ENCODE assay signal across 24 cellular contexts in the genomic region with DNA sequence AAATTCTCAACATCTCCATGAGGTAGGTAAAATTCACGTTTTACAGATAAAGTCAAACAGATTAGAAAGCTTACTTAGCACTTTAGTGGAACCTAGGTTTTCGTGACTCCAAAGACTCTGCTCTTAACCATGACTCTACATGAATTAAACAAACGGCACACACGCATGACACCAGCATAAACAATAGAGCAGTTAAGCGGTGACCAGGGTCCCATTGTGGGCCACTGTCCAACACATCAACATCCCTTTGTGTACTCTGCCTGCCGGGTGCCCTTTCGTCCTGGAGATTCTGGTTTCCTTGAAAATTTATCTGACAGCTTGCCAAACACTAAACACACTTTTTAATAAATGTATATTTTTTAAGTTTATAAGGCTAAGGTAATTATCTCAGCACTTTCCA.
"Had no signal": no experiment of that assay in that cellular context is flagged by ENCODE, and none has a peak within 500 bp of the region (broad histone marks: within the 10 kb centered on the region; RNA-seq: fewer than 3 reads in every experiment).

No MANE protein-coding gene starts in this region.

- H3K27me3 Mint-ChIP-seq: memory B cell; naive B cell; natural killer cell treated with Interleukin-12 subunit alpha and Interleukin-12 subunit beta and Interleukin-15 and Interleukin-18, amount 100 ng/mL, for 72 hours had no signal

- FAIRE-seq: endothelial cell of umbilical vein, keratinocyte had no signal

- H3K36me3 Mint-ChIP-seq: immature natural killer cell, memory B cell, mesothelial cell of epicardium, naive B cell had no signal

- ATAC-seq: foreskin keratinocyte; gastroesophageal sphincter; heart right ventricle; left lobe of liver; mucosa of descending colon; natural killer cell treated with Interleukin-12 subunit alpha and Interleukin-12 subunit beta and Interleukin-15 and Interleukin-18, amount 100 ng/mL, for 72 hours; sciatic nerve; stimulated activated naive CD8-positive, alpha-beta T cell treated with anti-CD3 and anti-CD28 coated beads, Interleukin-15, amount 100 ng/mL, for 72 hours had no signal

- H3K4me1 Mint-ChIP-seq: immature natural killer cell; memory B cell; naive B cell; stimulated activated naive CD8-positive, alpha-beta T cell treated with anti-CD3 and anti-CD28 coated beads, Interleukin-15, amount 100 ng/mL, for 72 hours had no signal

- DNase-seq: effector memory CD4-positive, alpha-beta T cell; foreskin keratinocyte; glutamatergic neuron; heart right ventricle; hippocampal formation; immature natural killer cell; mucosa of descending colon; naive B cell; nucleus accumbens; stimulated activated CD4-positive, alpha-beta T cell treated with anti-CD3 and anti-CD28 coated beads, Interleukin-12 subunit alpha, Interleukin-12 subunit beta, amount 100 ng/mL, for 4 hours; stimulated activated CD4-positive, alpha-beta T cell treated with anti-CD3 and anti-CD28 coated beads, Interleukin-1b, Interleukin-23, amount 100 ng/mL, for 48 hours; stimulated activated CD4-positive, alpha-beta T cell treated with anti-CD3 and anti-CD28 coated beads, Interleukin-4, amount 100 ng/mL, for 1 hour; stimulated activated CD8-positive, alpha-beta memory T cell treated with anti-CD3 and anti-CD28 coated beads, Interleukin-4, amount 100 ng/mL, for 48 hours; stimulated activated naive CD4-positive, alpha-beta T cell; stimulated activated naive CD8-positive, alpha-beta T cell treated with anti-CD3 and anti-CD28 coated beads, Interleukin-15, amount 100 ng/mL, for 72 hours; trophoblast cell had no signal

- H3K27ac Mint-ChIP-seq: immature natural killer cell; memory B cell; mesothelial cell of epicardium; naive B cell; natural killer cell treated with Interleukin-12 subunit alpha and Interleukin-12 subunit beta and Interleukin-15 and Interleukin-18, amount 100 ng/mL, for 72 hours; stimulated activated naive CD8-positive, alpha-beta T cell treated with anti-CD3 and anti-CD28 coated beads, Interleukin-15, amount 100 ng/mL, for 72 hours had no signal

- H3K4me3 Mint-ChIP-seq: immature natural killer cell; memory B cell; mesothelial cell of epicardium; naive B cell; natural killer cell treated with Interleukin-12 subunit alpha and Interleukin-12 subunit beta and Interleukin-15 and Interleukin-18, amount 100 ng/mL, for 72 hours; stimulated activated naive CD8-positive, alpha-beta T cell treated with anti-CD3 and anti-CD28 coated beads, Interleukin-15, amount 100 ng/mL, for 72 hours had no signal

- H3K9me3 Mint-ChIP-seq: stimulated activated naive CD8-positive, alpha-beta T cell treated with anti-CD3 and anti-CD28 coated beads, Interleukin-15, amount 100 ng/mL, for 72 hours had no signal
